ENCODE assay signal across 9 cellular contexts in the genomic region with DNA sequence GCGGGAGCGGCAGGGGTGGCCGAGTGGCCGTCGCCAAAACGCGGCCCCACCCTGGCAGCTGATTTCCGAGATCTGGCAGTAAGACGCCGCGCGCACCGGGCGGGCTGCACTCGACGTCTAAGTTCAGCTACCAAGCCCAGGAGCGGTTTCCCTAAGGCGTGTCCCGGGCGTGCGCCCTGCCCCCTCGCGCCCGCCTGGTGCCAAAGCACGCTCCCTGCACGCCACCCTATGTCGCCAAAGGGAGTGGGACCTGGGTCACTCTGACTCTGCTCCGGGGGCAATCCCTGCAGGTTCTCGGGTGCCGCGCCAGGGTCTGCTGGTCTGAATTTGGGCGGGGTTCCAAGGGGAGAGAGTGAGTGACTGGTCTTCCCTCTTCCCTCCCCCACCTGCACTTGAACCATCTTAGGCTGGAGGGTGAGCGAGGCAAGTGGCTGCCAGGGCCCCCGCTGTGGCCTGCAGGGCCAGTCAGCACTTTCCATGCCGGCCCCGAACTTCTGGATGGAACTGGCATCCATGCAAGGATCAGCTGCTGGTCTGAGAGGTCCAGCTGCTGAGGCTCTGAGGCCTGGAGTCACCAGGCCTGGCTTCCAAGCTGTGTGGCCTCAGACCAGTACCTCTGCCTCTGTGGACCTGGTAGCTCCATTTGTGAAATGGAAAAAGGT. TPM values are rescaled to one million over a fixed set of nuclear protein-coding genes. Genes with fewer than 3 reads are reported as not detected.
DNase-seq lines count a peak whose midpoint lies in the region; ATAC-seq, FAIRE-seq and TF ChIP-seq lines count a peak whose summit lies in the region.
"Had no signal": no experiment of that assay in that cellular context is flagged by ENCODE, and none has a peak within 500 bp of the region (broad histone marks: within the 10 kb centered on the region; RNA-seq: fewer than 3 reads in every experiment).

A gene with protein sequence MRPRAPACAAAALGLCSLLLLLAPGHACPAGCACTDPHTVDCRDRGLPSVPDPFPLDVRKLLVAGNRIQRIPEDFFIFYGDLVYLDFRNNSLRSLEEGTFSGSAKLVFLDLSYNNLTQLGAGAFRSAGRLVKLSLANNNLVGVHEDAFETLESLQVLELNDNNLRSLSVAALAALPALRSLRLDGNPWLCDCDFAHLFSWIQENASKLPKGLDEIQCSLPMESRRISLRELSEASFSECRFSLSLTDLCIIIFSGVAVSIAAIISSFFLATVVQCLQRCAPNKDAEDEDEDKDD (minus strand): TSS at position 119 of the 662 bp plus-strand sequence. CDS start 410 bp downstream, outside the sequence.

- peaks cover 17% of the 10 kb centered on the region for H4K20me1 ChIP-seq in neural progenitor cell (ENCODE audit: low read depth)

- H3K36me3 ChIP-seq in GM06990 (ENCODE audit: control insufficient read depth, insufficient read depth, low read length) (no peaks in the 10 kb centered on the region), neural progenitor cell (no peaks in the 10 kb centered on the region)

- H3K27ac ChIP-seq in neural progenitor cell = no peak within 1 kb of the TSS

- ATAC-seq in esophagus mucosa (peak; percentile 38), GM19328 (IDR thresholded peaks at IDR 0.05; ENCODE audit: unreplicated experiment) (no peak)

- peaks cover under 1% of the 10 kb centered on the region for H3K9me3 Mint-ChIP-seq in neural progenitor cell

- peak; percentile 17 for DNase-seq in GM06990 (ENCODE audit: extremely low read depth, insufficient read length)
- DNase-seq in LNCaP clone FGC (ENCODE audit: low read depth) = no peak
- DNase-seq in neural progenitor cell (ENCODE audit: low spot score) = peak; percentile 65
- DNase-seq in frontal cortex (ENCODE audit: low spot score in 2 of 2) = no peak
- DNase-seq in OCI-M1 (lab: John Stamatoyannopoulos, UW) = no peak
- DNase-seq: DMS153, NCI-H187 had no signal

- FAIRE-seq in frontal cortex (lab: Jason Lieb, UNC) = no peak

- H3K27ac Mint-ChIP-seq in neural progenitor cell = no peak within 1 kb of the TSS

- TF ChIP-seq CTCF in GM06990 (IDR thresholded peaks at IDR 0.05; ENCODE audit: insufficient read depth, low read length, poor library complexity, severe bottlenecking) = no peak
- TF ChIP-seq CTCF in LNCaP clone FGC (IDR thresholded peaks at IDR 0.05; ENCODE audit: control insufficient read depth, extremely low read depth, insufficient read depth) = peak; percentile 35; the same call in 1 of the 2 replicates
- TF ChIP-seq CTCF in neural progenitor cell (IDR thresholded peaks at IDR 0.05) = peak; percentile 47

- no peak within 1 kb of the TSS for H3K9ac ChIP-seq in neural progenitor cell

- H3K4me1 ChIP-seq in neural progenitor cell = peaks cover 9% of the 10 kb centered on the region

- peaks cover 1% of the 10 kb centered on the region for H3K27me3 ChIP-seq in GM06990 (replicated peaks; ENCODE audit: control insufficient read depth, insufficient read depth, low read length)
- H3K27me3 ChIP-seq in neural progenitor cell = peaks cover 100% of the 10 kb centered on the region

- peak within 1 kb of the TSS; percentile 77 for H3K4me2 ChIP-seq in neural progenitor cell

- peak within 1 kb of the TSS; percentile 77 for H3K4me3 Mint-ChIP-seq in neural progenitor cell

- H3K79me2 ChIP-seq in neural progenitor cell (ENCODE audit: low read depth) = no peaks in the 10 kb centered on the region

- no peaks in the 10 kb centered on the region for H3F3A ChIP-seq in neural progenitor cell (ENCODE audit: low read depth)

- no peaks in the 10 kb centered on the region for H3K36me3 Mint-ChIP-seq in neural progenitor cell

- peaks cover 7% of the 10 kb centered on the region for H3K4me1 Mint-ChIP-seq in neural progenitor cell

- peaks cover 71% of the 10 kb centered on the region for H3K27me3 Mint-ChIP-seq in neural progenitor cell (ENCODE audit: insufficient read depth, low read depth)

- peak within 1 kb of the TSS; percentile 79 for H2AFZ ChIP-seq in neural progenitor cell (replicated peaks)

- H3K9me3 ChIP-seq in neural progenitor cell (ENCODE audit: low read depth) = no peaks in the 10 kb centered on the region

- no peak within 1 kb of the TSS for H3K4me3 ChIP-seq in GM06990 (replicated peaks; ENCODE audit: low read depth, low read length)
- H3K4me3 ChIP-seq in LNCaP clone FGC (ENCODE audit: low read depth, low read length) = no peak within 1 kb of the TSS
- H3K4me3 ChIP-seq in neural progenitor cell = peak within 1 kb of the TSS; percentile 40

RNA-seq across cellular contexts. Expression of the gene that starts here (rescaled TPM):
- total RNA-seq in esophagus mucosa (not detected), neural progenitor cell (ENCODE audit: low replicate concordance) (not detected in 2 replicates), frontal cortex (not detected)

Comparison
In these comparisons a context has a peak if more than half of its experiments do, and no peak if none do; other contexts are left out.
1. Peak in ATAC-seq in esophagus mucosa; RNA of the gene not detected or under 1 TPM.
2. Peak in DNase-seq, H3K4me3 ChIP-seq and H3K4me2 ChIP-seq in neural progenitor cell; RNA of the gene not detected or under 1 TPM.